ENCODE assay signal across 7 cellular contexts in genomic region chr14:73569185-73569957, GRCh38. TPM values are rescaled to one million over a fixed set of nuclear protein-coding genes. Genes with fewer than 3 reads are reported as not detected.
A peak's percentile ranks its signal among the peaks of the same experiment; 100 is the strongest.
DNase-seq lines count a peak whose midpoint lies in the region; ATAC-seq and TF ChIP-seq lines count a peak whose summit lies in the region.
"Not testable (repeated sequence)": the region's sequence is repeated elsewhere in the genome, so short reads cannot be mapped to it uniquely, and the experiment has no call there.

A gene with protein sequence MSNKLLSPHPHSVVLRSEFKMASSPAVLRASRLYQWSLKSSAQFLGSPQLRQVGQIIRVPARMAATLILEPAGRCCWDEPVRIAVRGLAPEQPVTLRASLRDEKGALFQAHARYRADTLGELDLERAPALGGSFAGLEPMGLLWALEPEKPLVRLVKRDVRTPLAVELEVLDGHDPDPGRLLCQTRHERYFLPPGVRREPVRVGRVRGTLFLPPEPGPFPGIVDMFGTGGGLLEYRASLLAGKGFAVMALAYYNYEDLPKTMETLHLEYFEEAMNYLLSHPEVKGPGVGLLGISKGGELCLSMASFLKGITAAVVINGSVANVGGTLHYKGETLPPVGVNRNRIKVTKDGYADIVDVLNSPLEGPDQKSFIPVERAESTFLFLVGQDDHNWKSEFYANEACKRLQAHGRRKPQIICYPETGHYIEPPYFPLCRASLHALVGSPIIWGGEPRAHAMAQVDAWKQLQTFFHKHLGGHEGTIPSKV (plus strand): TSS chr14:73569213. CDS start chr14:73569241, 28 bp downstream.

- CTCF ChIA-PET in MCF 10A (lab: Yijun Ruan, JAX) = interaction anchor here (0.7 to 4.6 kb wide), 10 partner anchors 31 to 93 kb away, joined by 3 to 32 read pairs (median 4); partner anchors contain the start of gene ACOT1

- not testable (repeated sequence) for H3K27me3 Mint-ChIP-seq in MCF 10A (ENCODE audit: insufficient read depth, unreplicated experiment)

- H3K9ac ChIP-seq in iPS-15b (ENCODE audit: low read depth, low read length) = peak within 1 kb of the TSS; percentile 87

- not testable (repeated sequence) for TF ChIP-seq CTCF in WERI-Rb-1 (IDR thresholded peaks at IDR 0.05; ENCODE audit: low read depth, low read length); MCF 10A (IDR thresholded peaks at IDR 0.05; ENCODE audit: unreplicated experiment)
- TF ChIP-seq CTCF in gastrocnemius medialis (IDR thresholded peaks at IDR 0.05 in 4 of 5, conservative IDR thresholded peaks at IDR 0.05 in 1 of 5) = peak in 3 of 5 experiments; percentile 10 to 25 (median 15)

- peak within 1 kb of the TSS; percentile 89 for H3K27ac ChIP-seq in WERI-Rb-1
- peak within 1 kb of the TSS; percentile 88 to 98 (median 94) for H3K27ac ChIP-seq in gastrocnemius medialis

- H3K4me3 ChIP-seq in WERI-Rb-1 (ENCODE audit: low read depth, low read length) (peak within 1 kb of the TSS; percentile 59), iPS-15b (ENCODE audit: low read depth, low read length) (peak within 1 kb of the TSS; percentile 69), gastrocnemius medialis (peak within 1 kb of the TSS; percentile 56 to 81 (median 72))

- TSS peak; percentile 64 for BruUV-seq in MCF 10A (replicated peaks; lab: Mats Ljungman, UMichigan)

- H3K36me3 ChIP-seq in WERI-Rb-1; iPS-15b (ENCODE audit: control insufficient read depth, insufficient read depth, low read length); gastrocnemius medialis: not testable (repeated sequence)

- H3K9me3 Mint-ChIP-seq in MCF 10A (ENCODE audit: unreplicated experiment) = not testable (repeated sequence)

- H3K9me3 ChIP-seq in WERI-Rb-1 (ENCODE audit: severe bottlenecking); iPS-15b (ENCODE audit: control insufficient read depth, insufficient read depth, low read length); gastrocnemius medialis: not testable (repeated sequence)

- not testable (repeated sequence) for H3K4me1 Mint-ChIP-seq in MCF 10A (ENCODE audit: insufficient read depth, unreplicated experiment)

- peak within 1 kb of the TSS; percentile 93 for H3K4me3 Mint-ChIP-seq in MCF 10A (ENCODE audit: unreplicated experiment)

- in situ Hi-C loops in gastrocnemius medialis (cut with MboI; ENCODE audit: low sequenced_read_pairs in 4 of 4) = loop anchor here in 1 of 4 donors (10.0 kb wide), 1 partner anchor 65 kb away; no protein-coding TSS in a partner anchor

- not testable (repeated sequence) for H3K27me3 ChIP-seq in WERI-Rb-1 (ENCODE audit: insufficient read depth, low read depth, severe bottlenecking); iPS-15b (ENCODE audit: control insufficient read depth, insufficient read depth, low read length); gastrocnemius medialis

- peak in 1 of 2 donors; percentile 68 for TF ChIP-seq POLR2A in gastrocnemius medialis (IDR thresholded peaks at IDR 0.05)

- POLR2A ChIA-PET in MCF 10A (lab: Yijun Ruan, JAX) = interaction anchor here (0.6 to 4.8 kb wide), 27 partner anchors 8 to 433 kb away, joined by 3 to 33 read pairs (median 4); partner anchors contain the start of genes ACOT1, NUMB, PSEN1 and PTGR2

- DNase-seq in NCI-H2196 (lab: John Stamatoyannopoulos, UW; ENCODE audit: unreplicated experiment) (peak; percentile 83), WERI-Rb-1 (peak; percentile 77), MCF 10A (ENCODE audit: unreplicated experiment) (peak; percentile 88), gastrocnemius medialis (peak; percentile 66 to 94)

- H3K4me1 ChIP-seq in iPS-15b (ENCODE audit: control insufficient read depth, insufficient read depth, low read length) = not testable (repeated sequence)
- peaks cover 9 to 28% of the 10 kb centered on the region in 2 donors for H3K4me1 ChIP-seq in gastrocnemius medialis

- ATAC-seq in GM18498 (IDR thresholded peaks at IDR 0.05; ENCODE audit: unreplicated experiment) = peak; percentile 63
- ATAC-seq in HG03066 (IDR thresholded peaks at IDR 0.05; ENCODE audit: low read depth, unreplicated experiment) = peak; percentile 61
- ATAC-seq in gastrocnemius medialis = peak; percentile 86 to 93

- H3K36me3 Mint-ChIP-seq in MCF 10A (ENCODE audit: insufficient read depth, unreplicated experiment) = peaks cover 28% of the 10 kb centered on the region

- intact Hi-C loops in MCF 10A (cut with micrococcal nuclease) (loop anchor here (1.0 to 5.0 kb wide), 2 partner anchors 42 to 64 kb away; no protein-coding TSS in a partner anchor), gastrocnemius medialis (cut with DNase I; ENCODE audit: low total_unique reads) (loop anchor here (2.0 to 5.0 kb wide), 4 partner anchors 42 to 153 kb away; partner anchors contain the start of gene DNAL1)

- peak within 1 kb of the TSS; percentile 88 for H3K27ac Mint-ChIP-seq in MCF 10A (ENCODE audit: low read depth, unreplicated experiment)

RNA-seq across cellular contexts. Expression of the gene that starts here (rescaled TPM):
- total RNA-seq in MCF 10A (2022) (18.5 and 23.4 TPM in 2 replicates), gastrocnemius medialis (100 to 1,000 TPM in 3 of 4 donors, 10 to 100 TPM in 1; 52.7 to 114 (median 104) TPM)

Comparison
In these comparisons a context has a peak if more than half of its experiments do, and no peak if none do; other contexts are left out.
1. Peak in every context shown above with its lines: DNase-seq, ATAC-seq, H3K4me3 ChIP-seq and H3K27ac ChIP-seq.